ENCODE assay signal across 12 cellular contexts in the genomic region with DNA sequence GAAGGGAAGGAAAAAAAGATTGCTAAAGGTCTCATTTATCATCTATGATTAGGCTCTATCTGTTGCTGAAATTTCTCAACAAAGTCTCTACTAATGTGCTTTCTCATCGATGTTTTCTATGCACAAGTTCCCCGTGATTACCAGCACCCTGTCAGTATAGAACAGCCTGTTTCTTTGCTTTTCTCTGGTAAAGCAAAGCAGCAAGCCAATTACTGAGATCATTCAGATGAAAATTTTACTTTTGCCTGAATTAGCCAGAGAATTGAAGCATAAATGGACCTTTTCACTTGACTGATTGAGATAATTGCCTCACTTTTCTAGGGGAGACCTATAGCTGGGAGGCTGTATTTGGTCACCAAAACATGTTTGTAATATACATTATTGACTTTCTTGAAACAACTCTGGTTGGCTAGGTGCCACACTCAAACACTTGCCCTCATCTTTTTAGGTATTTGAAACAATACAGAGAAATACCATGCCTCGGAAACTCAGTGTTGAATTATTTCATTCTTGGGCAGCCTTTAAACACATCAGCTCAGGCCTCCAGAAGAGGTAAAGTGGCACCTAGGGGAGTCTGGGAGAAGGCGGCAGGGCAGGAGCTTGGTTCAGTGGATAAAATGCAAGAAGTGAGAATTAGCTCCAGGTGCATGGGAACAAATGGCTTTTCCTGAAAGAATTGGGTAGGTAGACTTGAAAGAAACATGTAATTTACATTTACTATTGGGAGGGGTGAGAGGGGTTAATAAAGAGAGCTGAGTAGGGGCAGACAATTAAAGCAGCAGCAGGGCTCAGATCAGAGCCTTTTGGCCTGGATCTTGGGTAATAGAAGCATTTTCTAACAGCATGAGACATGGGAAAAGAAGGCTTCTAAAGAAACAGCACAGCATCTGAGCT.
DNase-seq lines count a peak whose midpoint lies in the region; ATAC-seq and TF ChIP-seq lines count a peak whose summit lies in the region.
"Had no signal": no experiment of that assay in that cellular context is flagged by ENCODE, and none has a peak within 500 bp of the region (broad histone marks: within the 10 kb centered on the region; RNA-seq: fewer than 3 reads in every experiment).

No MANE protein-coding gene starts in this region.

- H3K27me3 ChIP-seq in right cardiac atrium (ENCODE audit: control insufficient read depth, insufficient read depth): no peaks in the 10 kb centered on the region

- H3K27me3 Mint-ChIP-seq in brain: peaks cover 11% of the 10 kb centered on the region
- H3K27me3 Mint-ChIP-seq in naive thymus-derived CD8-positive, alpha-beta T cell: peaks cover 1 to 16% (median 9%) of the 10 kb centered on the region in 5 donors

- peak overlapping the region; percentile 80 to 90 (median 83) for H3K27ac Mint-ChIP-seq in brain
- no peak overlapping the region for H3K27ac Mint-ChIP-seq in naive thymus-derived CD8-positive, alpha-beta T cell
- H3K27ac Mint-ChIP-seq: activated CD8-positive, alpha-beta T cell treated with anti-CD3 and anti-CD28 coated beads for 36 hours had no signal

- H3K36me3 Mint-ChIP-seq in brain: no peaks in the 10 kb centered on the region
- no peaks in the 10 kb centered on the region for H3K36me3 Mint-ChIP-seq in naive thymus-derived CD8-positive, alpha-beta T cell

- intact Hi-C loops in right cardiac atrium (cut with DNase I): loop anchor here in 3 of 4 donors (2.0 to 5.0 kb wide), 2 partner anchors 296 to 297 kb away; no protein-coding TSS in a partner anchor

- peaks cover 0 to 3% (median 0%) of the 10 kb centered on the region in 5 experiments for H3K9me3 Mint-ChIP-seq in brain
- H3K9me3 Mint-ChIP-seq in naive thymus-derived CD8-positive, alpha-beta T cell: no peaks in the 10 kb centered on the region
- H3K9me3 Mint-ChIP-seq: activated CD8-positive, alpha-beta T cell treated with anti-CD3 and anti-CD28 coated beads for 36 hours had no signal

- DNase-seq in NCI-H510A treated with DMSO at 0.1 percent for 48 hours (lab: John Stamatoyannopoulos, UW) (peak; percentile 14), NCI-H510A (lab: John Stamatoyannopoulos, UW) (no peak), HPDE6-E6E7 (ENCODE audit: extremely low spot score) (peak; percentile 4), GOT3 (lab: John Stamatoyannopoulos, UW) (no peak), right cardiac atrium (no peak), occipital lobe (lab: John Stamatoyannopoulos, UW) (no peak)
- no peak for DNase-seq in naive thymus-derived CD8-positive, alpha-beta T cell
- DNase-seq: aorta had no signal

- H3K4me3 ChIP-seq in right cardiac atrium (ENCODE audit: low read length): no peak overlapping the region
- H3K4me3 ChIP-seq: A549, mucosa of descending colon had no signal

- TF ChIP-seq CTCF in brain (conservative IDR thresholded peaks at IDR 0.05): no peak

- 91% methylated on average over 4 of the region's 4 CpGs for WGBS in right cardiac atrium

- no peak overlapping the region for H3K27ac ChIP-seq in right cardiac atrium (ENCODE audit: low read length)
- H3K27ac ChIP-seq: A549 had no signal

- H3K4me3 Mint-ChIP-seq in brain: peak overlapping the region in 4 of 5 experiments; percentile 21 to 51 (median 48)
- H3K4me3 Mint-ChIP-seq in naive thymus-derived CD8-positive, alpha-beta T cell: no peak overlapping the region
- H3K4me3 Mint-ChIP-seq: activated CD8-positive, alpha-beta T cell treated with anti-CD3 and anti-CD28 coated beads for 36 hours had no signal

- POLR2A ChIA-PET in naive thymus-derived CD8-positive, alpha-beta T cell (lab: Charles Lee): no interaction called here

- no peaks in the 10 kb centered on the region for H3K9me3 ChIP-seq in right cardiac atrium (ENCODE audit: control insufficient read depth, low read length)
- H3K9me3 ChIP-seq: A549, mucosa of descending colon had no signal

- H3K4me1 ChIP-seq in right cardiac atrium (ENCODE audit: control insufficient read depth, insufficient read depth, low read length): no peaks in the 10 kb centered on the region
- H3K4me1 ChIP-seq: A549 had no signal

- no peak for ATAC-seq in right cardiac atrium
- no peak for ATAC-seq in naive thymus-derived CD8-positive, alpha-beta T cell

- H3K4me1 Mint-ChIP-seq in brain: peaks cover 40% of the 10 kb centered on the region
- H3K4me1 Mint-ChIP-seq in naive thymus-derived CD8-positive, alpha-beta T cell: no peaks in the 10 kb centered on the region

Comparison
In these comparisons a context has a peak if more than half of its experiments do, and no peak if none do; other contexts are left out.
1. DNase-seq: peak in NCI-H510A treated with DMSO at 0.1 percent for 48 hours (single experiment) and HPDE6-E6E7 (single experiment); none in NCI-H510A (single experiment), GOT3 (single experiment), right cardiac atrium (0 of 3), naive thymus-derived CD8-positive, alpha-beta T cell (0 of 10) and occipital lobe (single experiment).
2. H3K27ac Mint-ChIP-seq: peak in brain (5 of 5); none in naive thymus-derived CD8-positive, alpha-beta T cell (0 of 10).
3. H3K4me3 Mint-ChIP-seq: peak in brain (4 of 5); none in naive thymus-derived CD8-positive, alpha-beta T cell (0 of 10).